Comparison of ENCODE assay signal across 17 cellular contexts in genomic region chr2:231263118-231263831, GRCh38.
"Had no signal": no experiment of that assay in that cellular context is flagged by ENCODE, and none has a peak within 500 bp of the region (broad histone marks: within the 10 kb centered on the region; RNA-seq: fewer than 3 reads in every experiment).

No MANE protein-coding gene starts in this region.

- H3K27ac ChIP-seq: esophagus muscularis mucosa, hepatocyte, parathyroid adenoma, right lobe of liver, spleen had no signal

- DNase-seq: activated CD4-positive, alpha-beta T cell treated with anti-CD3 and anti-CD28 coated beads, Interleukin-2, amount 10 ng/mL, durations not matched to agents 24 days and 14 days; activated CD8-positive, alpha-beta T cell treated with anti-CD3 and anti-CD28 coated beads for 36 hours; activated naive CD4-positive, alpha-beta T cell treated with Interleukin-2 at 50 U/mL for 16 hours; activated T-cell treated with anti-CD3 and anti-CD28 coated beads, Interleukin-2, amount 50 U/mL, for 1 hour; effector memory CD4-positive, alpha-beta T cell; foreskin fibroblast; left cardiac atrium; mesendoderm; natural killer cell; right lobe of liver; spleen; stimulated activated naive CD4-positive, alpha-beta T cell; T-helper 9 cell had no signal

- H3K27ac Mint-ChIP-seq: activated CD4-positive, alpha-beta T cell treated with anti-CD3 and anti-CD28 coated beads, Interleukin-2, amount 10 ng/mL, durations not matched to agents 24 days and 14 days; activated CD8-positive, alpha-beta T cell treated with anti-CD3 and anti-CD28 coated beads for 36 hours; activated T-helper 2 cell treated with anti-CD3 and anti-CD28 coated beads, Interferon-gamma antibody, Interleukin-2, Interleukin-4, amounts not matched to agents 10 μg/mL and 5 μg/mL and 100 μg/mL, durations not matched to agents 14 hours and 24 hours and 36 hours; natural killer cell had no signal

- H3K4me1 ChIP-seq: esophagus muscularis mucosa, parathyroid adenoma, right lobe of liver, spleen had no signal

- H3K4me1 Mint-ChIP-seq: natural killer cell had no signal

- H3K36me3 Mint-ChIP-seq: natural killer cell had no signal

- H3K4me3 ChIP-seq: esophagus muscularis mucosa, hepatocyte, right lobe of liver, spleen had no signal

- H3K27me3 Mint-ChIP-seq: activated CD8-positive, alpha-beta T cell treated with anti-CD3 and anti-CD28 coated beads for 36 hours had no signal

- H3K9me3 ChIP-seq: esophagus muscularis mucosa, right lobe of liver, spleen had no signal

- H3K9me3 Mint-ChIP-seq: activated CD4-positive, alpha-beta T cell treated with anti-CD3 and anti-CD28 coated beads, Interleukin-2, amount 10 ng/mL, durations not matched to agents 24 days and 14 days; activated CD8-positive, alpha-beta T cell treated with anti-CD3 and anti-CD28 coated beads for 36 hours; activated T-helper 2 cell treated with anti-CD3 and anti-CD28 coated beads, Interferon-gamma antibody, Interleukin-2, Interleukin-4, amounts not matched to agents 10 μg/mL and 5 μg/mL and 100 μg/mL, durations not matched to agents 14 hours and 24 hours and 36 hours; natural killer cell had no signal

- H3K36me3 ChIP-seq: right lobe of liver had no signal

- H3K4me3 Mint-ChIP-seq: activated CD4-positive, alpha-beta T cell treated with anti-CD3 and anti-CD28 coated beads, Interleukin-2, amount 10 ng/mL, durations not matched to agents 24 days and 14 days; activated CD8-positive, alpha-beta T cell treated with anti-CD3 and anti-CD28 coated beads for 36 hours; natural killer cell had no signal

- H3K27me3 ChIP-seq: esophagus muscularis mucosa, hepatocyte, right lobe of liver, spleen had no signal
